ENCODE assay signal across 1 cellular context in the genomic region with DNA sequence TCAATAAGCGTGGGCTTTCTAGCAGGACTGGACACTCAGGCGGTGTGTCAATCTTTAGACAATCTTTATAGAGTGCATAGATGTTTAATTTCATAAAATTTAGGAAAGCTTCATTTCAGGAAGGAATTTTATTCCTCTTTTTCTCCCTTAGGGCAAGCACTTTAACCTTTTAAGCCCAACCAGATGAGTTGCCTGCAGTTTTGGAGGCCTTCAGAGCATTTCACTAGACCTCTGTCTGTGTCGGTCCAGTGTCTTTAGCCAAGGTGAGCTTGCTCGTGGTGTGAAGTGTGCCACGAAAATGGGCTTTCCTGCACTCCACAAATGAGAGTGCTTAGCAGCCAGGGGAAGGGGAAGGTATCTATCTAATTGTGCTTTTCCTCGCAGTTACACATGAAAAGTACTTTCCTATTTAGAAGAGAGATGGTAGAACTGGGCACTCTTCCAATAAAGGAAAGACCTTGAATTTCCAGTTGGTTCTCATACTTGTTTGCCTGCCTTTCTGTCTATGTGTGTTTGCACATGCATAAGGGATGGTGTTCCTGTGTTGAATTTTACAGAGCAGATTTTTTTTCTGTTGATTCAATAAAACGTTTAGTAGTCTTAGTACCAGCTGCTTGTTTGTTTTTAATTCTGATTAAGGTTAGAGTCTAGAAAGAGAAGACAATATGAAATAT.
TF ChIP-seq lines count a peak whose summit lies in the region.

No MANE protein-coding gene starts in this region.

TF ChIP-seq in SK-N-SH, 30 proteins besides CTCF, POLR2A, EP300 and RAD21 (continued from another document):
- TF ChIP-seq, protein P1, sequence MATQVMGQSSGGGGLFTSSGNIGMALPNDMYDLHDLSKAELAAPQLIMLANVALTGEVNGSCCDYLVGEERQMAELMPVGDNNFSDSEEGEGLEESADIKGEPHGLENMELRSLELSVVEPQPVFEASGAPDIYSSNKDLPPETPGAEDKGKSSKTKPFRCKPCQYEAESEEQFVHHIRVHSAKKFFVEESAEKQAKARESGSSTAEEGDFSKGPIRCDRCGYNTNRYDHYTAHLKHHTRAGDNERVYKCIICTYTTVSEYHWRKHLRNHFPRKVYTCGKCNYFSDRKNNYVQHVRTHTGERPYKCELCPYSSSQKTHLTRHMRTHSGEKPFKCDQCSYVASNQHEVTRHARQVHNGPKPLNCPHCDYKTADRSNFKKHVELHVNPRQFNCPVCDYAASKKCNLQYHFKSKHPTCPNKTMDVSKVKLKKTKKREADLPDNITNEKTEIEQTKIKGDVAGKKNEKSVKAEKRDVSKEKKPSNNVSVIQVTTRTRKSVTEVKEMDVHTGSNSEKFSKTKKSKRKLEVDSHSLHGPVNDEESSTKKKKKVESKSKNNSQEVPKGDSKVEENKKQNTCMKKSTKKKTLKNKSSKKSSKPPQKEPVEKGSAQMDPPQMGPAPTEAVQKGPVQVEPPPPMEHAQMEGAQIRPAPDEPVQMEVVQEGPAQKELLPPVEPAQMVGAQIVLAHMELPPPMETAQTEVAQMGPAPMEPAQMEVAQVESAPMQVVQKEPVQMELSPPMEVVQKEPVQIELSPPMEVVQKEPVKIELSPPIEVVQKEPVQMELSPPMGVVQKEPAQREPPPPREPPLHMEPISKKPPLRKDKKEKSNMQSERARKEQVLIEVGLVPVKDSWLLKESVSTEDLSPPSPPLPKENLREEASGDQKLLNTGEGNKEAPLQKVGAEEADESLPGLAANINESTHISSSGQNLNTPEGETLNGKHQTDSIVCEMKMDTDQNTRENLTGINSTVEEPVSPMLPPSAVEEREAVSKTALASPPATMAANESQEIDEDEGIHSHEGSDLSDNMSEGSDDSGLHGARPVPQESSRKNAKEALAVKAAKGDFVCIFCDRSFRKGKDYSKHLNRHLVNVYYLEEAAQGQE (IDR thresholded peaks at IDR 0.05; ENCODE audit: low read depth, low read length): no peak
TF ChIP-seq in SK-N-SH: peak in this region for 0.
